Comparison of ENCODE assay signal across 1 cellular context in genomic region chr19:39445258-39446071, GRCh38.
A peak's percentile ranks its signal among the peaks of the same experiment; 100 is the strongest.
TF ChIP-seq lines count a peak whose summit lies in the region.

Gene SUPT5H, plus strand, starts transcription at chr19:39445582. Its CDS starts 309 bp downstream, at chr19:39445891.

TF ChIP-seq in K562, 482 proteins besides CTCF, POLR2A, EP300 and RAD21 (continued from another document and continues in another):
- TF ChIP-seq ZNF318 (IDR thresholded peaks at IDR 0.05; ENCODE audit: borderline replicate concordance in 1 of 2, low read depth in 1 of 2) = no peak
- no peak for TF ChIP-seq ZKSCAN8 (CRISPR knock-in tag; IDR thresholded peaks at IDR 0.05)
- TF ChIP-seq U2AF2 (optimal IDR thresholded peaks at IDR 0.05; ENCODE audit: low read depth, low read length) = no peak
- no peak for TF ChIP-seq KLF10 (CRISPR knock-in tag; IDR thresholded peaks at IDR 0.05)
- TF ChIP-seq NELFE (IDR thresholded peaks at IDR 0.05; ENCODE audit: insufficient read depth, insufficient read length) = no peak
- no peak for TF ChIP-seq ATF1 (CRISPR knock-in tag; IDR thresholded peaks at IDR 0.05)
- TF ChIP-seq ATF1 (tag; IDR thresholded peaks at IDR 0.05) = peak; percentile 93
- TF ChIP-seq ARID2 (IDR thresholded peaks at IDR 0.05) = no peak
- TF ChIP-seq ATF4 (CRISPR knock-in tag; IDR thresholded peaks at IDR 0.05) = no peak
- TF ChIP-seq NFIX (CRISPR knock-in tag; IDR thresholded peaks at IDR 0.05; ENCODE audit: low read depth) = no peak
- TF ChIP-seq ZC3H4 (CRISPR knock-in tag; IDR thresholded peaks at IDR 0.05; ENCODE audit: borderline replicate concordance) = no peak
- peak; percentile 89 for TF ChIP-seq PHF8 (IDR thresholded peaks at IDR 0.05; ENCODE audit: borderline replicate concordance, low read length)
- peak; percentile 62; the same call in 1 of the 2 replicates for TF ChIP-seq CTBP1 (IDR thresholded peaks at IDR 0.05; ENCODE audit: borderline replicate concordance)
- TF ChIP-seq KDM2B (CRISPR knock-in tag; IDR thresholded peaks at IDR 0.05) = no peak
- no peak for TF ChIP-seq TSC22D4 (tag; IDR thresholded peaks at IDR 0.05)
- TF ChIP-seq GABPB2 (CRISPR knock-in tag; conservative IDR thresholded peaks at IDR 0.05) = no peak
- no peak for TF ChIP-seq ZNF436 (CRISPR knock-in tag; IDR thresholded peaks at IDR 0.05)
- peak; percentile 75 to 84 for TF ChIP-seq E2F6 (IDR thresholded peaks at IDR 0.05; ENCODE audit: borderline replicate concordance in 1 of 2, extremely low read depth in 1 of 2, insufficient read depth in 1 of 2, insufficient read length in 1 of 2, low read depth in 1 of 2, low read length in 1 of 2, poor library complexity in 1 of 2, severe bottlenecking in 1 of 2)
- no peak for TF ChIP-seq PRDM10 (IDR thresholded peaks at IDR 0.05; ENCODE audit: partially characterized antibody)
- peak; percentile 93 for TF ChIP-seq HCFC1 (IDR thresholded peaks at IDR 0.05; ENCODE audit: low read depth, low read length)
- TF ChIP-seq, protein P1, sequence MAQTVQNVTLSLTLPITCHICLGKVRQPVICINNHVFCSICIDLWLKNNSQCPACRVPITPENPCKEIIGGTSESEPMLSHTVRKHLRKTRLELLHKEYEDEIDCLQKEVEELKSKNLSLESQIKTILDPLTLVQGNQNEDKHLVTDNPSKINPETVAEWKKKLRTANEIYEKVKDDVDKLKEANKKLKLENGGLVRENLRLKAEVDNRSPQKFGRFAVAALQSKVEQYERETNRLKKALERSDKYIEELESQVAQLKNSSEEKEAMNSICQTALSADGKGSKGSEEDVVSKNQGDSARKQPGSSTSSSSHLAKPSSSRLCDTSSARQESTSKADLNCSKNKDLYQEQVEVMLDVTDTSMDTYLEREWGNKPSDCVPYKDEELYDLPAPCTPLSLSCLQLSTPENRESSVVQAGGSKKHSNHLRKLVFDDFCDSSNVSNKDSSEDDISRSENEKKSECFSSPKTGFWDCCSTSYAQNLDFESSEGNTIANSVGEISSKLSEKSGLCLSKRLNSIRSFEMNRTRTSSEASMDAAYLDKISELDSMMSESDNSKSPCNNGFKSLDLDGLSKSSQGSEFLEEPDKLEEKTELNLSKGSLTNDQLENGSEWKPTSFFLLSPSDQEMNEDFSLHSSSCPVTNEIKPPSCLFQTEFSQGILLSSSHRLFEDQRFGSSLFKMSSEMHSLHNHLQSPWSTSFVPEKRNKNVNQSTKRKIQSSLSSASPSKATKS (CRISPR knock-in tag; IDR thresholded peaks at IDR 0.05) = no peak
- no peak for TF ChIP-seq COPS2 (conservative IDR thresholded peaks at IDR 0.05)
- TF ChIP-seq ZNF76 (CRISPR knock-in tag; IDR thresholded peaks at IDR 0.05; ENCODE audit: borderline replicate concordance) = no peak
- 0 out of 2 replicates have a peak, but pooled peaks have one; percentile 21 for TF ChIP-seq SIN3B (IDR thresholded peaks at IDR 0.05; ENCODE audit: low read depth)
- no peak; the same call in 1 of the 2 replicates for TF ChIP-seq KLF6 (CRISPR knock-in tag; IDR thresholded peaks at IDR 0.05; ENCODE audit: borderline replicate concordance)
- TF ChIP-seq SIRT6 (IDR thresholded peaks at IDR 0.05; ENCODE audit: low read depth, low read length) = no peak
- no peak for TF ChIP-seq GATAD2B (IDR thresholded peaks at IDR 0.05; ENCODE audit: borderline replicate concordance)
- TF ChIP-seq HDAC1 (IDR thresholded peaks at IDR 0.05) = peak in 1 of 2 experiments; percentile 90; a peak in 2 of 4 replicates
- 0 out of 2 replicates have a peak, but pooled peaks have one; percentile 19 for TF ChIP-seq FOSL1 (tag; conservative IDR thresholded peaks at IDR 0.05)
- peak; percentile 21; the same call in 1 of the 2 replicates for TF ChIP-seq ESRRA (IDR thresholded peaks at IDR 0.05; ENCODE audit: borderline replicate concordance, low read depth)
- TF ChIP-seq, protein P2, sequence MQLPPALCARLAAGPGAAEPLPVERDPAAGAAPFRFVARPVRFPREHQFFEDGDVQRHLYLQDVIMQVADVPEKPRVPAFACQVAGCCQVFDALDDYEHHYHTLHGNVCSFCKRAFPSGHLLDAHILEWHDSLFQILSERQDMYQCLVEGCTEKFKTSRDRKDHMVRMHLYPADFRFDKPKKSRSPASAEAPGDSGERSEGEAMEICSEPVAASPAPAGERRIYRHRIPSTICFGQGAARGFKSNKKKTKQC (CRISPR knock-in tag; IDR thresholded peaks at IDR 0.05) = peak; percentile 69
- TF ChIP-seq ZSCAN29 (IDR thresholded peaks at IDR 0.05) = no peak
- peak; percentile 69; the same call in 1 of the 2 replicates for TF ChIP-seq CBFB (CRISPR knock-in tag; IDR thresholded peaks at IDR 0.05)
- TF ChIP-seq LCOR (CRISPR knock-in tag; IDR thresholded peaks at IDR 0.05) = 0 out of 2 replicates have a peak, but pooled peaks have one; percentile 46
- TF ChIP-seq RAD51 (IDR thresholded peaks at IDR 0.05; ENCODE audit: borderline replicate concordance, low read depth) = no peak
- TF ChIP-seq MAFF (IDR thresholded peaks at IDR 0.05; ENCODE audit: low read length) = peak; percentile 64; the same call in 1 of the 2 replicates
- TF ChIP-seq ETS2 (tag; IDR thresholded peaks at IDR 0.05; ENCODE audit: borderline replicate concordance, poor library complexity, severe bottlenecking) = no peak
- TF ChIP-seq CXXC5 (CRISPR knock-in tag; IDR thresholded peaks at IDR 0.05) = peak; percentile 92
- TF ChIP-seq KAT8 (IDR thresholded peaks at IDR 0.05; ENCODE audit: low read depth) = 0 out of 2 replicates have a peak, but pooled peaks have one; percentile 2
- no peak for TF ChIP-seq NR1H2 (CRISPR knock-in tag; IDR thresholded peaks at IDR 0.05)
- peak; percentile 75 for TF ChIP-seq POLR2H (tag; IDR thresholded peaks at IDR 0.05; ENCODE audit: low read depth)
- TF ChIP-seq, protein P3, sequence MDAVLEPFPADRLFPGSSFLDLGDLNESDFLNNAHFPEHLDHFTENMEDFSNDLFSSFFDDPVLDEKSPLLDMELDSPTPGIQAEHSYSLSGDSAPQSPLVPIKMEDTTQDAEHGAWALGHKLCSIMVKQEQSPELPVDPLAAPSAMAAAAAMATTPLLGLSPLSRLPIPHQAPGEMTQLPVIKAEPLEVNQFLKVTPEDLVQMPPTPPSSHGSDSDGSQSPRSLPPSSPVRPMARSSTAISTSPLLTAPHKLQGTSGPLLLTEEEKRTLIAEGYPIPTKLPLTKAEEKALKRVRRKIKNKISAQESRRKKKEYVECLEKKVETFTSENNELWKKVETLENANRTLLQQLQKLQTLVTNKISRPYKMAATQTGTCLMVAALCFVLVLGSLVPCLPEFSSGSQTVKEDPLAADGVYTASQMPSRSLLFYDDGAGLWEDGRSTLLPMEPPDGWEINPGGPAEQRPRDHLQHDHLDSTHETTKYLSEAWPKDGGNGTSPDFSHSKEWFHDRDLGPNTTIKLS (IDR thresholded peaks at IDR 0.05; ENCODE audit: borderline replicate concordance, low read depth) = peak; percentile 97
- no peak for TF ChIP-seq RBM34 (IDR thresholded peaks at IDR 0.05; ENCODE audit: borderline replicate concordance, insufficient read depth, low read length)
- no peak for TF ChIP-seq SNIP1 (IDR thresholded peaks at IDR 0.05; ENCODE audit: low read depth)
- TF ChIP-seq, protein P4, sequence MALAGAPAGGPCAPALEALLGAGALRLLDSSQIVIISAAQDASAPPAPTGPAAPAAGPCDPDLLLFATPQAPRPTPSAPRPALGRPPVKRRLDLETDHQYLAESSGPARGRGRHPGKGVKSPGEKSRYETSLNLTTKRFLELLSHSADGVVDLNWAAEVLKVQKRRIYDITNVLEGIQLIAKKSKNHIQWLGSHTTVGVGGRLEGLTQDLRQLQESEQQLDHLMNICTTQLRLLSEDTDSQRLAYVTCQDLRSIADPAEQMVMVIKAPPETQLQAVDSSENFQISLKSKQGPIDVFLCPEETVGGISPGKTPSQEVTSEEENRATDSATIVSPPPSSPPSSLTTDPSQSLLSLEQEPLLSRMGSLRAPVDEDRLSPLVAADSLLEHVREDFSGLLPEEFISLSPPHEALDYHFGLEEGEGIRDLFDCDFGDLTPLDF (CRISPR knock-in tag; IDR thresholded peaks at IDR 0.05) = no peak
- no peak for TF ChIP-seq CAMTA2 (CRISPR knock-in tag; conservative IDR thresholded peaks at IDR 0.05)
- no peak for TF ChIP-seq ZNF224 (CRISPR knock-in tag; IDR thresholded peaks at IDR 0.05)
